In genomic region chr2:138985881-138986280, GRCh38 we compare ENCODE assay signal across 4 cellular contexts.
"Had no signal": no experiment of that assay in that cellular context is flagged by ENCODE, and none has a peak within 500 bp of the region (broad histone marks: within the 10 kb centered on the region; RNA-seq: fewer than 3 reads in every experiment).

No MANE protein-coding gene starts in this region.

- H3K4me3 ChIP-seq: GM23248, GM23338, HAP-1 had no signal

- ATAC-seq: GM23338, HCT116 had no signal

- H3K36me3 ChIP-seq: HAP-1 had no signal

- H3K4me1 ChIP-seq: HAP-1 had no signal

- H3K9me3 ChIP-seq: HAP-1 had no signal

- H3K27ac ChIP-seq: GM23248 had no signal
